In the genomic region with DNA sequence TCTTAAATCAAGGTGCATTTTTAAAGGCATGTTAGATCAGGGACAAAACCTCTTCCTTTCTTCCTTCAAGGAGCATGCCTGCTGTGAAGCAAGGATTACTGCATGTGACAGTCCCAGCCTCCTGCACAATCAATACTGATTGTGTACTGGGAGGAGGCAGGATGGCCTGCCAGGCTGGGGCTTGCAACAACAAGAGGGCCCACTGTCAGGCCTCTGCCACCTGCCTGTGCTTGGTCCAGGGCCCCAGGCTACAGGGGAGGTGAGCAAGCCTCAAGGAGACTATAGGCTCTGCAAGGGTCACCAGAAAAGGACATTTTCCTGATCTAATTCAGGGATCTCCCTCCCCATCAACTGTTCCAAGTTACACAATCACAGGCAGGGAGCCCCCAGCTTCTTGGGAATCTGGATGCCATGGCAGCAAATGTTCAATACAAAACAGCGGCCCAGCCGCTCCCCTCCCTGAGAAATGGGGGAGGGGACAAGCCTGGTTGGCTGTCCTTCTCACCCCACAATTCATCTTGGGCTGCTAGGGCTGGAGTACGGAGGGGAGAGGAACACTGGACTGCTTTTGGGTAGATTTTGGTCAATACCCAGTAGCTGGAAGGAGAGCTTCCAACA, we compare ENCODE assay signal across 1 cellular context.
TF ChIP-seq lines count a peak whose summit lies in the region.

No MANE protein-coding gene starts in this region.

TF ChIP-seq in HepG2, 621 proteins besides CTCF, POLR2A, EP300 and RAD21 (continued from another document):
- TF ChIP-seq ZNF687 (CRISPR knock-in tag; IDR thresholded peaks at IDR 0.05) (peak; percentile 34), ZNF101 (CRISPR knock-in tag; IDR thresholded peaks at IDR 0.05; ENCODE audit: borderline replicate concordance, low read depth) (no peak), ZNF740 (CRISPR knock-in tag; IDR thresholded peaks at IDR 0.05) (no peak), SOX13 (IDR thresholded peaks at IDR 0.05) (no peak), SOX13 (CRISPR knock-in tag; conservative IDR thresholded peaks at IDR 0.05 in 1 of 2, IDR thresholded peaks at IDR 0.05 in 1 of 2) (peak in 1 of 2 experiments; percentile 6; a peak in 1 of 4 replicates), ZNF747 (CRISPR knock-in tag; IDR thresholded peaks at IDR 0.05; ENCODE audit: borderline replicate concordance) (no peak), GATAD2A (CRISPR knock-in tag; IDR thresholded peaks at IDR 0.05) (0 out of 2 replicates have a peak, but pooled peaks have one; percentile 18)
